ENCODE assay signal across 21 cellular contexts in the genomic region with DNA sequence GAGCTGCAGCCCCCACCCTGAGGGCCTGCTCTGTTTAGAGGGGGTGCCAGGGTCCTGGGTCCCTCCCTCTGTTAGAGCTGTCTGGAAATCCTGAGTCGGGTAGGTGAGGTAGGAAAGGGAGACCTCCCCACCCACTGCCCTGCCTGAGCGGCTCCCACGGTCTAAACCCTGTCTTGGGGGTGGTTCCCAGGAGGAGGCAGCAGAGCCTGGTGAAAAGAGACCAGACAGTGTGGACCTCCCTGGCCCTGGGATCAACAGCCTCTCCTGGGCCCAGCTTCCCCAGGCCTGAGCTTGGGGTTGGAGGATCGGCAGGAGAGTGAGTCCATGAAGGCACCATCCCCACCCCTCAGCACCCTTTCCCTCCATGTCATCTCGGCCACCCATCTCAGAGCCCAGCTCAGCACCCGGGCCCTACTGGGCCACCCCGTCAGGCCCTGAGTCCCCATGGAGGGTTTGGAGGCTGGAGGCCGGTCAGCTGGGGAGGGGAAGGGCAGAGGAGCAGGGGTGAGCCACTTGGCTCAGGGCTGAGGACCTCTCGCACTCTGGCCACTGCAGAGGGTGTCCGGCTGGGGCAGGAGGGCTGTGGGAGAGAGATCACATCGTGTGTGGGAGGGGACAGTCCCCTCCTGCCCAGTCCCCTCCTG. TPM values are rescaled to one million over a fixed set of nuclear protein-coding genes. Genes with fewer than 3 reads are reported as not detected.
"Had no signal": no experiment of that assay in that cellular context is flagged by ENCODE, and none has a peak within 500 bp of the region (broad histone marks: within the 10 kb centered on the region; RNA-seq: fewer than 3 reads in every experiment).

No MANE protein-coding gene starts in this region.

- H3K36me3 Mint-ChIP-seq: activated CD4-positive, alpha-beta memory T cell treated with anti-CD3 and anti-CD28 coated beads for 36 hours; activated naive CD4-positive, alpha-beta T cell treated with anti-CD3 and anti-CD28 coated beads, Interleukin-2, amount 50 U/mL, for 72 hours; brain had no signal

- H3K9me3 Mint-ChIP-seq: activated B cell treated with CpG ODN at 0.5 μM for 24 hours; activated CD4-positive, alpha-beta memory T cell treated with anti-CD3 and anti-CD28 coated beads for 36 hours; activated CD4-positive, alpha-beta T cell treated with anti-CD3 and anti-CD28 coated beads, Interleukin-2, amount 10 ng/mL, durations not matched to agents 24 days and 14 days; activated naive CD4-positive, alpha-beta T cell treated with anti-CD3 and anti-CD28 coated beads, Interleukin-2, amount 50 U/mL, for 72 hours; activated naive CD8-positive, alpha-beta T cell treated with anti-CD3 and anti-CD28 coated beads, Interleukin-2, amount 50 U/mL, for 24 hours; activated T-cell treated with anti-CD3 and anti-CD28 coated beads, Interleukin-2, amount 50 U/mL, for 4 hours; central memory CD8-positive, alpha-beta T cell had no signal

- H2AFZ ChIP-seq: PC-9 had no signal

- H3K4me1 Mint-ChIP-seq: activated B cell treated with CpG ODN at 0.5 μM for 24 hours; activated CD4-positive, alpha-beta T cell treated with anti-CD3 and anti-CD28 coated beads, Interleukin-2, amount 10 ng/mL, durations not matched to agents 24 days and 14 days; activated naive CD8-positive, alpha-beta T cell treated with anti-CD3 and anti-CD28 coated beads, Interleukin-2, amount 50 U/mL, for 24 hours; central memory CD8-positive, alpha-beta T cell; T-helper 17 cell had no signal

- H3K4me2 ChIP-seq: PC-9 had no signal

- ATAC-seq: activated naive CD4-positive, alpha-beta T cell treated with anti-CD3 and anti-CD28 coated beads, Interleukin-2, amount 50 U/mL, for 72 hours; activated naive CD8-positive, alpha-beta T cell treated with anti-CD3 and anti-CD28 coated beads, Interleukin-2, amount 50 U/mL, for 24 hours; activated T-cell treated with anti-CD3 and anti-CD28 coated beads, Interleukin-2, amount 50 U/mL, for 4 hours; T-helper 17 cell had no signal

- H3K4me3 ChIP-seq: PC-9 had no signal

- DNase-seq: activated B cell treated with CpG ODN at 0.5 μM for 24 hours; activated CD4-positive, alpha-beta memory T cell treated with anti-CD3 and anti-CD28 coated beads for 36 hours; activated CD4-positive, alpha-beta T cell treated with anti-CD3 and anti-CD28 coated beads for 1 hour; activated CD4-positive, alpha-beta T cell treated with anti-CD3 and anti-CD28 coated beads, Interleukin-2, amount 10 ng/mL, durations not matched to agents 24 days and 14 days; activated CD8-positive, alpha-beta memory T cell treated with anti-CD3 and anti-CD28 coated beads for 24 hours; activated effector memory CD4-positive, alpha-beta T cell treated with anti-CD3 and anti-CD28 coated beads, Interleukin-2, amount 50 U/mL, for 16 hours; activated naive CD4-positive, alpha-beta T cell treated with Interleukin-2 at 50 U/mL for 16 hours; activated naive CD8-positive, alpha-beta T cell treated with anti-CD3 and anti-CD28 coated beads, Interleukin-2, amount 50 U/mL, for 24 hours; activated T-cell treated with anti-CD3 and anti-CD28 coated beads, Interleukin-2, amount 50 U/mL, for 4 hours; amniotic stem cell; MM.1S; NCI-H1436 treated with DMSO at 0.1 percent for 48 hours; NCI-H187; NCI-H524; PC-9; SIG-M5; T-helper 17 cell; T-helper 9 cell had no signal

- H3K27me3 Mint-ChIP-seq: activated B cell treated with CpG ODN at 0.5 μM for 24 hours; activated CD4-positive, alpha-beta memory T cell treated with anti-CD3 and anti-CD28 coated beads for 36 hours; activated CD4-positive, alpha-beta T cell treated with anti-CD3 and anti-CD28 coated beads, Interleukin-2, amount 10 ng/mL, durations not matched to agents 24 days and 14 days; activated naive CD8-positive, alpha-beta T cell treated with anti-CD3 and anti-CD28 coated beads, Interleukin-2, amount 50 U/mL, for 24 hours; brain; central memory CD8-positive, alpha-beta T cell; T-helper 17 cell had no signal

- H3K4me3 Mint-ChIP-seq: activated B cell treated with CpG ODN at 0.5 μM for 24 hours; activated CD4-positive, alpha-beta memory T cell treated with anti-CD3 and anti-CD28 coated beads for 36 hours; activated CD4-positive, alpha-beta T cell treated with anti-CD3 and anti-CD28 coated beads, Interleukin-2, amount 10 ng/mL, durations not matched to agents 24 days and 14 days; activated naive CD8-positive, alpha-beta T cell treated with anti-CD3 and anti-CD28 coated beads, Interleukin-2, amount 50 U/mL, for 24 hours; activated T-cell treated with anti-CD3 and anti-CD28 coated beads, Interleukin-2, amount 50 U/mL, for 4 hours; brain; central memory CD8-positive, alpha-beta T cell; T-helper 17 cell had no signal

- H3K27ac ChIP-seq: PC-9 had no signal

- H3K27ac Mint-ChIP-seq: activated B cell treated with CpG ODN at 0.5 μM for 24 hours; activated CD4-positive, alpha-beta memory T cell treated with anti-CD3 and anti-CD28 coated beads for 36 hours; activated CD4-positive, alpha-beta T cell treated with anti-CD3 and anti-CD28 coated beads, Interleukin-2, amount 10 ng/mL, durations not matched to agents 24 days and 14 days; activated naive CD4-positive, alpha-beta T cell treated with anti-CD3 and anti-CD28 coated beads, Interleukin-2, amount 50 U/mL, for 72 hours; activated naive CD8-positive, alpha-beta T cell treated with anti-CD3 and anti-CD28 coated beads, Interleukin-2, amount 50 U/mL, for 24 hours; T-helper 17 cell had no signal

RNA-seq across cellular contexts. Expression of a gene that starts 37.2 kb away (rescaled TPM):
- total RNA-seq: activated B cell treated with CpG ODN at 0.5 μM for 24 hours had no signal
